Comparison of ENCODE assay signal across 10 cellular contexts in genomic region chr9:130663258-130664171, GRCh38. TPM values are rescaled to one million over a fixed set of nuclear protein-coding genes. Genes with fewer than 3 reads are reported as not detected.
DNase-seq lines count a peak whose midpoint lies in the region; ATAC-seq and TF ChIP-seq lines count a peak whose summit lies in the region.
"Had no signal": no experiment of that assay in that cellular context is flagged by ENCODE, and none has a peak within 500 bp of the region (broad histone marks: within the 10 kb centered on the region; RNA-seq: fewer than 3 reads in every experiment).

No MANE protein-coding gene starts in this region.

- CTCF ChIA-PET in T-cell (lab: Charles Lee): no interaction called here

- H3K9me3 ChIP-seq in iPS DF 6.9 (ENCODE audit: control insufficient read depth, insufficient read depth, low read length): no peaks in the 10 kb centered on the region
- H3K9me3 ChIP-seq: BLaER1 had no signal

- H3K27ac ChIP-seq in iPS DF 6.9 (ENCODE audit: low read length): no peak overlapping the region
- H3K27ac ChIP-seq: BLaER1 had no signal

- peaks cover 20 to 35% (median 35%) of the 10 kb centered on the region in 3 donors for H3K4me1 Mint-ChIP-seq in T-cell
- H3K4me1 Mint-ChIP-seq in stimulated activated memory B cell treated with anti-CD40 and anti-IgM and Interleukin-4, amounts not matched to agents 10 μg/mL and 1 μg/mL and 100 μg/mL, for 72 hours: peaks cover 44% of the 10 kb centered on the region
- peaks cover 4% of the 10 kb centered on the region; the same call in 1 of the 2 replicates for H3K4me1 Mint-ChIP-seq in HFFc6 (ENCODE audit: low read depth)

- peak; percentile 10 for DNase-seq in activated CD4-positive, alpha-beta T cell treated with anti-CD3 and anti-CD28 coated beads, Interleukin-2, amount 50 U/mL, for 1 hour
- DNase-seq in activated CD4-positive, alpha-beta T cell treated with anti-CD3 and anti-CD28 coated beads for 1 hour: no peak
- peak in 1 of 34 experiments; percentile 21 for DNase-seq in T-cell
- no peak for DNase-seq in iPS DF 6.9 (ENCODE audit: low read depth, low spot score)
- no peak for DNase-seq in NAMALWA (ENCODE audit: low spot score)
- no peak for DNase-seq in HFFc6
- DNase-seq: left cardiac atrium had no signal

- H3K4me3 Mint-ChIP-seq in T-cell (peak overlapping the region; percentile 24 to 85 (median 57)), HFFc6 (no peak overlapping the region)
- H3K4me3 Mint-ChIP-seq in stimulated activated memory B cell treated with anti-CD40 and anti-IgM and Interleukin-4, amounts not matched to agents 10 μg/mL and 1 μg/mL and 100 μg/mL, for 72 hours: peak overlapping the region; percentile 21

- H3K27me3 Mint-ChIP-seq in T-cell (peaks cover 38 to 68% of the 10 kb centered on the region in 2 donors), HFFc6 (ENCODE audit: insufficient read depth) (peaks cover 54% of the 10 kb centered on the region)
- H3K27me3 Mint-ChIP-seq in stimulated activated memory B cell treated with anti-CD40 and anti-IgM and Interleukin-4, amounts not matched to agents 10 μg/mL and 1 μg/mL and 100 μg/mL, for 72 hours: peaks cover 94% of the 10 kb centered on the region

- no peak for TF ChIP-seq CTCF in HFFc6 (IDR thresholded peaks at IDR 0.05)

- POLR2A ChIA-PET in T-cell (lab: Charles Lee): interaction anchor here in 1 of 2 donors (0.5 kb wide), 1 partner anchor 419 kb away, joined by 14 read pairs; no protein-coding TSS in a partner anchor

- H3K27me3 ChIP-seq in iPS DF 6.9 (ENCODE audit: control insufficient read depth, insufficient read depth, low read length): peaks cover 96% of the 10 kb centered on the region

- ATAC-seq in T-cell (replicated peaks in 1 of 4) (peak; percentile 36 to 64 (median 52)), HG02759 (IDR thresholded peaks at IDR 0.05; ENCODE audit: unreplicated experiment) (no peak)
- no peak for ATAC-seq in stimulated activated memory B cell treated with anti-CD40 and anti-IgM and Interleukin-4, amounts not matched to agents 10 μg/mL and 1 μg/mL and 100 μg/mL, for 72 hours

- H3K9me3 Mint-ChIP-seq in T-cell (no peaks in the 10 kb centered on the region), HFFc6 (no peaks in the 10 kb centered on the region; the same call in 1 of the 2 replicates)
- no peaks in the 10 kb centered on the region for H3K9me3 Mint-ChIP-seq in stimulated activated memory B cell treated with anti-CD40 and anti-IgM and Interleukin-4, amounts not matched to agents 10 μg/mL and 1 μg/mL and 100 μg/mL, for 72 hours

- no peaks in the 10 kb centered on the region for H3K36me3 Mint-ChIP-seq in T-cell
- peaks cover 5% of the 10 kb centered on the region for H3K36me3 Mint-ChIP-seq in stimulated activated memory B cell treated with anti-CD40 and anti-IgM and Interleukin-4, amounts not matched to agents 10 μg/mL and 1 μg/mL and 100 μg/mL, for 72 hours
- H3K36me3 Mint-ChIP-seq in HFFc6 (ENCODE audit: low read depth): no peaks in the 10 kb centered on the region

- peak overlapping the region; percentile 22; the same call in 1 of the 2 replicates for H3K4me3 ChIP-seq in iPS DF 6.9 (ENCODE audit: low read length)
- H3K4me3 ChIP-seq: BLaER1 had no signal

- H3K4me1 ChIP-seq in iPS DF 6.9 (ENCODE audit: control insufficient read depth, insufficient read depth, low read length): peaks cover 6% of the 10 kb centered on the region
- H3K4me1 ChIP-seq: BLaER1 had no signal

- no CpG with 5 or more reads among the region's 80 CpGs for WGBS in iPS DF 6.9 (ENCODE audit: insufficient coverage, insufficient read length)

- H3K27ac Mint-ChIP-seq in T-cell: no peak overlapping the region
- H3K27ac Mint-ChIP-seq in stimulated activated memory B cell treated with anti-CD40 and anti-IgM and Interleukin-4, amounts not matched to agents 10 μg/mL and 1 μg/mL and 100 μg/mL, for 72 hours: no peak overlapping the region
- no peak overlapping the region for H3K27ac Mint-ChIP-seq in HFFc6

- no peaks in the 10 kb centered on the region for H3K36me3 ChIP-seq in iPS DF 6.9 (ENCODE audit: control insufficient read depth, insufficient read depth, low read length)
- H3K36me3 ChIP-seq: BLaER1 had no signal

RNA-seq across cellular contexts. Expression of gene PRDM12, which starts 0.9 kb away (rescaled TPM):
- under 1 TPM in 3 of 5 donors, not detected in 2; 0.13 to 0.19 (median 0.16) TPM for total RNA-seq in T-cell
- under 1 TPM in 3 of 6 experiments, not detected in 3; 0.10 to 0.17 (median 0.12) TPM for total RNA-seq in HFFc6 (2021; fragmentation: NEBNext Ultra II Directional; extraction: Animal tissue kit (Norgen Biotek cat#: 25700))
- total RNA-seq: left cardiac atrium had no signal

RNA-seq across cellular contexts. Expression of gene EXOSC2, which starts 30.1 kb away (rescaled TPM):
- total RNA-seq in T-cell: 10 to 100 TPM; 49.1 to 59.1 (median 52.1) TPM
- total RNA-seq in HFFc6 (2021; fragmentation: NEBNext Ultra II Directional; extraction: Animal tissue kit (Norgen Biotek cat#: 25700)): 10 to 100 TPM; 27.8 to 36.7 (median 33.8) TPM

Comparison
In these comparisons a context has a peak if more than half of its experiments do, and no peak if none do; other contexts are left out.
1. ATAC-seq: peak in T-cell (4 of 4); none in stimulated activated memory B cell treated with anti-CD40 and anti-IgM and Interleukin-4, amounts not matched to agents 10 μg/mL and 1 μg/mL and 100 μg/mL, for 72 hours (single experiment) and HG02759 (single experiment).